12 cellular contexts compared by ENCODE assay signal in the genomic region with DNA sequence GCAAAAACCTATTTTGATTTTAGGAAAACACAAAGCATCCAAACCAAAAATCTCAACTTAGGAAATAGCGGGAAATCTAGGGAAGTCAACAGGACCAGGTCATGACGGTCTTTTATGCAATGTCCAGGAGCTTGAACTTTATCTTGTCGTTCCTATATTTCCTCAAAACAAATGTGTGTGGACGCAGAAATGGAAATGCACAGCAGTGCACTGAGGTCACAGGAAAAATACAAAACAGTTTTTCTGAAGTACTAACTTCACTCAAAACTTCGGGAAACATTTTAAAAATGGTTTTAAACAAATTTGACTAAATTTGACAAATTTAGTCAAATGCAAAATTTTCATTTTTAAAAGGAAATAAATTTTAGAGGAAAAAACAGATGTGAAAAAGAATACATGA. TPM values are rescaled to one million over a fixed set of nuclear protein-coding genes. Genes with fewer than 3 reads are reported as not detected.
"Had no signal": no experiment of that assay in that cellular context is flagged by ENCODE, and none has a peak within 500 bp of the region (broad histone marks: within the 10 kb centered on the region; RNA-seq: fewer than 3 reads in every experiment).

No MANE protein-coding gene starts in this region.

- H3K27ac ChIP-seq: GM23248 had no signal

- H3K4me2 ChIP-seq: GM23338 had no signal

- H2AFZ ChIP-seq: GM23248, GM23338 had no signal

- H3K4me3 ChIP-seq: GM23248, GM23338, HAP-1 had no signal

- H3K9me3 ChIP-seq: HAP-1 had no signal

- H3K9ac ChIP-seq: GM23248 had no signal

- ATAC-seq: GM23338, HCT116 had no signal

- H3K4me1 ChIP-seq: HAP-1 had no signal

- H3K36me3 ChIP-seq: HAP-1 had no signal

- DNase-seq: GM23248, GOT3, H7, H9, HCEC 1CT, HFFc6 had no signal

- FAIRE-seq: H1, H54 had no signal

RNA-seq across cellular contexts. Expression of a gene that starts 5.5 kb away (rescaled TPM):
- total RNA-seq: GM23248, GM23338, H1, H4, H7, H9, HFFc6 had no signal
- polyA plus RNA-seq: GM23248, GM23338, H1 had no signal
